19 cellular contexts compared by ENCODE assay signal in the genomic region with DNA sequence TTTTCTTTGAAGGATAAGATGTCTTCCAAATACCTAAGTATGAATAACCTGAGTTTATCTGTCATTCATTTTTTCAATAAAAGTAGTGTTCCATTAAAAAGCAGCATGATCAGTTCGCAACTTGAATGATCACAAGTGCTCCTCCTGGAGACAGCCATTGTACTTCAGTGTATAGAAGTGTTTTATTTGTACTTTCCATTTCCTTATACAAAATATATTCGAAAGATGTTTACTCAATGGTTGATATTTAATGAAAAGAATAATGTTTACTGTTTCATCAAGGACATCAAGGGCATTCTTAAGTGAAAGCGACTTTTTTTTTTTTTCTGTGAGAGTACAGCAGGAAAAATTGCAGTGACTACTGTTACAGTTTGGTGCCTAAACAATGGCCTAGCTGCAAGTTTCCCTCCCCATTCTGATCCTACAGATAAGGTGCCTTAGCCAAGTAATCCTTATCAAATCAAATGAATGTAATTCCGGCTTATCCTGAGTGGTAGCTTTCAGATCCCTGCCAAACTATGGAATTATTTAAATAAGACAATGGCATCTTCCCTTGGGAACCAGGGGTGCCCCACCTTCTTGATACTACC.
DNase-seq lines count a peak whose midpoint lies in the region; ATAC-seq, FAIRE-seq and TF ChIP-seq lines count a peak whose summit lies in the region.
"Had no signal": no experiment of that assay in that cellular context is flagged by ENCODE, and none has a peak within 500 bp of the region (broad histone marks: within the 10 kb centered on the region; RNA-seq: fewer than 3 reads in every experiment).

No MANE protein-coding gene starts in this region.

- H3K9ac ChIP-seq in H1 (replicated peaks in 1 of 4; ENCODE audit: extremely low read depth in 1 of 4, low read depth in 3 of 4, low read length in 3 of 4) = no peak overlapping the region

- intact Hi-C loops in mucosa of descending colon (cut with DNase I, micrococcal nuclease) = no loop called here

- no peak overlapping the region for H2BK120ac ChIP-seq in H1 (replicated peaks; ENCODE audit: low read depth, low read length)

- DNase-seq in Caki2 (ENCODE audit: low read depth) (peak; percentile 75), HT-29 (ENCODE audit: low spot score) (peak; percentile 38), H1 (ENCODE audit: low read depth in 1 of 2, low spot score in 2 of 2) (no peak), mucosa of descending colon (no peak), progenitor cell of endocrine pancreas (ENCODE audit: low spot score, unreplicated experiment) (no peak), GM20000 (ENCODE audit: low spot score) (no peak)
- DNase-seq: CD8-positive, alpha-beta T cell; COR-L47; DMS 273 treated with DMSO at 0.1 percent for 48 hours; DMS79 treated with DMSO at 0.1 percent for 48 hours; EL; KG1 had no signal

- H3K27me3 ChIP-seq in H1 (replicated peaks in 1 of 4; ENCODE audit: control insufficient read depth in 3 of 4, extremely low read depth in 1 of 4, insufficient read depth in 3 of 4, low read length in 3 of 4) = no peaks in the 10 kb centered on the region

- CTCF ChIA-PET in H1 (lab: Charles Lee; ENCODE audit: partially characterized antibody) = no interaction called here

- no peak for TF ChIP-seq POLR2A in H1 (IDR thresholded peaks at IDR 0.05; ENCODE audit: control extremely low read depth in 1 of 2, low read depth in 2 of 2, low read length in 2 of 2)

- H3K4me1 Mint-ChIP-seq in progenitor cell of endocrine pancreas (ENCODE audit: low read depth) = peaks cover 3% of the 10 kb centered on the region
- H3K4me1 Mint-ChIP-seq: CD14-positive monocyte, IgD-negative memory B cell had no signal

- no peak overlapping the region for H4K8ac ChIP-seq in H1 (ENCODE audit: extremely low read depth, insufficient read depth, low read length)

- in situ Hi-C loops in Caki2 (cut with HindIII; ENCODE audit: low pct_unique_long_range_greater_than_20kb, low sequenced_read_pairs) = no loop called here

- H4K20me1 ChIP-seq in H1 (replicated peaks in 1 of 2; ENCODE audit: control insufficient read depth in 1 of 2, insufficient read depth in 2 of 2, low read length in 2 of 2) = no peaks in the 10 kb centered on the region

- POLR2A ChIA-PET in H1 (lab: Charles Lee; ENCODE audit: partially characterized antibody) = no interaction called here

- no peak overlapping the region for H3K27ac ChIP-seq in H1 (ENCODE audit: low read depth, low read length)

- H3K36me3 Mint-ChIP-seq in progenitor cell of endocrine pancreas (ENCODE audit: insufficient read depth) = no peaks in the 10 kb centered on the region
- H3K36me3 Mint-ChIP-seq: CD14-positive monocyte; CD8-positive, alpha-beta T cell; IgD-negative memory B cell had no signal

- no peaks in the 10 kb centered on the region for H3K23me2 ChIP-seq in H1 (ENCODE audit: low read depth, low read length)

- no peak for TF ChIP-seq CTCF in H1 (IDR thresholded peaks at IDR 0.05; ENCODE audit: control extremely low read depth in 1 of 3, insufficient read depth in 1 of 3, low read depth in 1 of 3, low read length in 3 of 3)
- no peak for TF ChIP-seq CTCF in mucosa of descending colon (IDR thresholded peaks at IDR 0.05)
- TF ChIP-seq CTCF in progenitor cell of endocrine pancreas (IDR thresholded peaks at IDR 0.05; ENCODE audit: unreplicated experiment) = no peak
- TF ChIP-seq CTCF in GM20000 (IDR thresholded peaks at IDR 0.05; ENCODE audit: extremely low read depth, missing control alignments) = no peak

- H2BK20ac ChIP-seq in H1 (ENCODE audit: low read length) = no peak overlapping the region

- TF ChIP-seq EP300 in H1 (IDR thresholded peaks at IDR 0.05; ENCODE audit: borderline replicate concordance in 1 of 2, low read depth in 2 of 2, low read length in 2 of 2) = no peak

- no peak overlapping the region for H3K4me3 ChIP-seq in H1 (ENCODE audit: extremely low read depth in 1 of 4, insufficient read depth in 2 of 4, low read depth in 3 of 4, low read length in 4 of 4)
- H3K4me3 ChIP-seq in mucosa of descending colon = no peak overlapping the region

- no peak overlapping the region for H4K91ac ChIP-seq in H1 (replicated peaks; ENCODE audit: insufficient read length, low read length)

- no peak for TF ChIP-seq RAD21 in H1 (IDR thresholded peaks at IDR 0.05 in 1 of 2, conservative IDR thresholded peaks at IDR 0.05 in 1 of 2; ENCODE audit: low read depth in 2 of 2, low read length in 2 of 2)

- ATAC-seq in mucosa of descending colon (peak; percentile 59), GM19397 (IDR thresholded peaks at IDR 0.05; ENCODE audit: unreplicated experiment) (no peak)
- ATAC-seq: CD8-positive, alpha-beta T cell; HCT116 had no signal

- no peak overlapping the region for H3K4me2 ChIP-seq in H1 (ENCODE audit: insufficient read depth in 1 of 2, low read depth in 2 of 2, low read length in 2 of 2)

- no peak overlapping the region for H3K56ac ChIP-seq in H1 (replicated peaks; ENCODE audit: insufficient read length, low read depth, low read length)

- H3K14ac ChIP-seq in H1 (ENCODE audit: insufficient read length) = no peak overlapping the region

- no peak overlapping the region; the same call in 1 of the 2 replicates for H2BK12ac ChIP-seq in H1 (ENCODE audit: low read depth, low read length)

- H3K4me3 Mint-ChIP-seq in progenitor cell of endocrine pancreas (ENCODE audit: low read depth) = no peak overlapping the region
- H3K4me3 Mint-ChIP-seq: CD14-positive monocyte; CD8-positive, alpha-beta T cell; IgD-negative memory B cell had no signal

- H3K9me3 ChIP-seq in H1 (ENCODE audit: insufficient read depth in 2 of 2, low read depth in 1 of 2, low read length in 1 of 2) (no peaks in the 10 kb centered on the region), mucosa of descending colon (no peaks in the 10 kb centered on the region)

- H3K23ac ChIP-seq in H1 (ENCODE audit: insufficient read length) = no peak overlapping the region

- H3K4me1 ChIP-seq in H1 (replicated peaks in 1 of 4; ENCODE audit: control insufficient read depth in 3 of 4, insufficient read depth in 4 of 4, low read length in 3 of 4) (0 out of 7 replicates have a peak, but pooled peaks cover 0 to 2% (median 0%) of the 10 kb centered on the region in 4 experiments), mucosa of descending colon (ENCODE audit: low read depth) (no peaks in the 10 kb centered on the region)

- H3K36me3 ChIP-seq in H1 (ENCODE audit: control insufficient read depth in 2 of 4, insufficient read depth in 4 of 4, low read length in 3 of 4) (no peaks in the 10 kb centered on the region), mucosa of descending colon (ENCODE audit: low read depth) (no peaks in the 10 kb centered on the region)

- no peak overlapping the region for H4K5ac ChIP-seq in H1 (ENCODE audit: insufficient read length, low read depth, low read length)

- no peak overlapping the region for H3K27ac Mint-ChIP-seq in progenitor cell of endocrine pancreas
- H3K27ac Mint-ChIP-seq: CD14-positive monocyte; CD8-positive, alpha-beta T cell; IgD-negative memory B cell had no signal

- no peaks in the 10 kb centered on the region for H3K79me2 ChIP-seq in H1 (ENCODE audit: control insufficient read depth in 1 of 2, insufficient read depth in 2 of 2, low read length in 2 of 2)

- H2BK5ac ChIP-seq in H1 (ENCODE audit: low read depth, low read length) = no peak overlapping the region

- H2BK15ac ChIP-seq in H1 (ENCODE audit: low read length) = no peak overlapping the region

- 92% methylated on average over 4 of the region's 4 CpGs; no CpG with 5 or more reads in 1 of the 2 experiments for WGBS in H1 (ENCODE audit: extremely low coverage in 1 of 2, insufficient coverage in 1 of 2, insufficient read length in 1 of 2, insufficient replicate concordance in 2 of 2, low coverage in 1 of 2, low lambda C conversion rate in 2 of 2, missing lambda C conversion rate in 1 of 2), 2 experiments

- no peak overlapping the region for H3K4ac ChIP-seq in H1 (replicated peaks; ENCODE audit: insufficient read length, low read depth, low read length)

- H3K9me3 Mint-ChIP-seq in progenitor cell of endocrine pancreas (ENCODE audit: low read depth) = no peaks in the 10 kb centered on the region
- H3K9me3 Mint-ChIP-seq: CD8-positive, alpha-beta T cell; IgD-negative memory B cell had no signal

- H3K18ac ChIP-seq in H1 (ENCODE audit: extremely low read depth, low read length) = no peak overlapping the region

- no peak for FAIRE-seq in H1 (lab: Jason Lieb, UNC)
- FAIRE-seq: G401.6, GM12891, H54 had no signal

- H3K27me3 Mint-ChIP-seq in progenitor cell of endocrine pancreas = no peaks in the 10 kb centered on the region
- H3K27me3 Mint-ChIP-seq: IgD-negative memory B cell had no signal

- H2AK5ac ChIP-seq in H1 (ENCODE audit: low read depth, low read length) = no peak overlapping the region

- no peaks in the 10 kb centered on the region for H3K79me1 ChIP-seq in H1 (ENCODE audit: low read depth, low read length)

- 0 out of 2 replicates have a peak overlapping the region, but pooled peaks have one; percentile 57 for H2AFZ ChIP-seq in H1 (ENCODE audit: low read length)

TF ChIP-seq in H1, 55 proteins besides CTCF, POLR2A, EP300 and RAD21 (continues in another document):
- TF ChIP-seq EZH2 (IDR thresholded peaks at IDR 0.05; ENCODE audit: low read depth, low read length, severe bottlenecking) (no peak), RBBP5 (IDR thresholded peaks at IDR 0.05; ENCODE audit: borderline replicate concordance, low read depth, low read length) (no peak)

Comparison
In these comparisons a context has a peak if more than half of its experiments do, and no peak if none do; other contexts are left out.
1. DNase-seq: peak in Caki2 (single experiment) and HT-29 (single experiment); none in H1 (0 of 2), mucosa of descending colon (0 of 3), progenitor cell of endocrine pancreas (single experiment) and GM20000 (single experiment).